ENCODE assay signal across 16 cellular contexts in the genomic region with DNA sequence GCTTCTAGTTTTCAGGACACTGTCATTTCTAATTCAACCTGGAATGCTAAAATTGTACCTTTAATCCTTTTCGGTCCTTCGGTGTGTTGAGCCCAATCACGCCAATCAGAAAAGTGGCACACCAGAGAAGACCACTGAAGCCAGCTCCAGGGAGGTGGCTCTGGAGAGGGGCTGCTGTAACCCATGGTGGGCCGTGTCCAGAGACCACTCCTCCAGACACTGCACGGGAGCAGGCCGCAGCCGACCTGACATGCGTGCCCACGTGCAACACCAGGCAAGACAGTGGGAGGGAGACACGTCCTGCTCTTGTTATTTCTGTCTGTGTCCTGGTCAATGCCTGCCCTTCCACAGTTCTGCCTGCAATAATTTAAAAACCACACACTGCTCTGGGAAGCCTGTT.
DNase-seq lines count a peak whose midpoint lies in the region; ATAC-seq and TF ChIP-seq lines count a peak whose summit lies in the region.
"Had no signal": no experiment of that assay in that cellular context is flagged by ENCODE, and none has a peak within 500 bp of the region (broad histone marks: within the 10 kb centered on the region; RNA-seq: fewer than 3 reads in every experiment).

No MANE protein-coding gene starts in this region.

- H3K4ac ChIP-seq in trophoblast cell (ENCODE audit: low read depth, low read length): no peak overlapping the region

- peak overlapping the region; percentile 39 for H4K91ac ChIP-seq in trophoblast cell (ENCODE audit: low read depth, low read length)

- H3K4me3 Mint-ChIP-seq in Caco-2 (ENCODE audit: unreplicated experiment) (no peak overlapping the region), T-cell (peak overlapping the region in 1 of 3 donors; percentile 41)
- peak overlapping the region; percentile 65 to 68 for H3K4me3 Mint-ChIP-seq in effector memory CD8-positive, alpha-beta T cell
- H3K4me3 Mint-ChIP-seq in activated naive CD4-positive, alpha-beta T cell treated with anti-CD3 and anti-CD28 coated beads for 36 hours: no peak overlapping the region

- POLR2A ChIA-PET in Caco-2 (lab: Charles Lee) (no interaction called here), T-cell (lab: Charles Lee) (no interaction called here)

- peak overlapping the region; percentile 28 for H3K27ac Mint-ChIP-seq in Caco-2 (ENCODE audit: unreplicated experiment)
- H3K27ac Mint-ChIP-seq in T-cell: peak overlapping the region; percentile 76 to 81
- peak overlapping the region; percentile 76 to 78 for H3K27ac Mint-ChIP-seq in effector memory CD8-positive, alpha-beta T cell
- H3K27ac Mint-ChIP-seq in activated naive CD4-positive, alpha-beta T cell treated with anti-CD3 and anti-CD28 coated beads for 36 hours: no peak overlapping the region

- no peak overlapping the region for H2BK120ac ChIP-seq in trophoblast cell (ENCODE audit: insufficient read depth, low read length, poor library complexity)

- no CpG with 5 or more reads among the region's 10 CpGs for WGBS in trophoblast cell (ENCODE audit: extremely low coverage, insufficient coverage, insufficient read length)

- intact Hi-C loops in Caco-2 (cut with micrococcal nuclease; ENCODE audit: unreplicated experiment): no loop called here
- intact Hi-C loops in posterior cingulate gyrus (cut with DNase I): no loop called here
- intact Hi-C loops in activated naive CD4-positive, alpha-beta T cell treated with anti-CD3 and anti-CD28 coated beads for 36 hours (cut with micrococcal nuclease): no loop called here

- no peak overlapping the region for H3K27ac ChIP-seq in trophoblast cell (ENCODE audit: low read depth, low read length)

- no peak for TF ChIP-seq CTCF in Caco-2 (IDR thresholded peaks at IDR 0.05; ENCODE audit: insufficient read depth in 1 of 2, low read depth in 1 of 2, low read length in 1 of 2, severe bottlenecking in 1 of 2, unreplicated experiment in 1 of 2)

- no peak overlapping the region for H2AK5ac ChIP-seq in trophoblast cell (ENCODE audit: low read length)

- no TSS peak for BruUV-seq in Caco-2 (replicated peaks; lab: Mats Ljungman, UMichigan)

- DNase-seq in Caco-2: no peak
- DNase-seq in T-cell: no peak
- DNase-seq in effector memory CD8-positive, alpha-beta T cell: no peak
- no peak for DNase-seq in trophoblast cell
- DNase-seq in posterior cingulate gyrus: no peak
- no peak for DNase-seq in iPS-NIHi7 (ENCODE audit: extremely low spot score)
- no peak for DNase-seq in activated naive CD4-positive, alpha-beta T cell treated with anti-CD3 and anti-CD28 coated beads for 36 hours
- DNase-seq: EL, Karpas-422, NCI-H1105, NCI-H187 treated with DMSO at 0.1 percent for 48 hours, NCI-H2171, NCI-H446 treated with DMSO at 0.1 percent for 48 hours, NCI-H774, SIG-M5 had no signal

- H3K4me2 ChIP-seq in trophoblast cell (ENCODE audit: low read length): no peak overlapping the region

- peak overlapping the region; percentile 9 for H4K8ac ChIP-seq in trophoblast cell (ENCODE audit: low read depth, low read length)

- no peak overlapping the region for H3K9ac ChIP-seq in trophoblast cell (ENCODE audit: low read length)

- H3K4me3 ChIP-seq in Caco-2 (ENCODE audit: low read depth, low read length) (no peak overlapping the region), trophoblast cell (ENCODE audit: low read depth, low read length) (no peak overlapping the region)

- no peak overlapping the region for H3K14ac ChIP-seq in trophoblast cell (ENCODE audit: low read length)

- H2BK5ac ChIP-seq in trophoblast cell (ENCODE audit: low read depth, low read length, poor library complexity): no peak overlapping the region

- H3K23ac ChIP-seq in trophoblast cell (ENCODE audit: low read length): no peak overlapping the region

- H3K79me1 ChIP-seq in trophoblast cell (ENCODE audit: low read length): no peaks in the 10 kb centered on the region

- no peak overlapping the region for H2BK12ac ChIP-seq in trophoblast cell (ENCODE audit: low read length)

- H3K9me3 ChIP-seq in Caco-2 (no peaks in the 10 kb centered on the region), trophoblast cell (ENCODE audit: insufficient read depth, low read depth, low read length) (peaks cover 6% of the 10 kb centered on the region)

- no peak overlapping the region for H2AFZ ChIP-seq in trophoblast cell (ENCODE audit: insufficient read depth, low read length, poor library complexity)

- H4K12ac ChIP-seq in trophoblast cell (ENCODE audit: low read depth, low read length): no peak overlapping the region

- H3K4me1 ChIP-seq in Caco-2 (no peaks in the 10 kb centered on the region), trophoblast cell (ENCODE audit: control insufficient read depth in 1 of 2, insufficient read depth in 2 of 2, low read length in 2 of 2) (no peaks in the 10 kb centered on the region)

- no peaks in the 10 kb centered on the region for H3K79me2 ChIP-seq in trophoblast cell (ENCODE audit: control insufficient read depth, insufficient read depth, low read length, poor library complexity)

- H3K27me3 Mint-ChIP-seq in Caco-2 (ENCODE audit: insufficient read depth, unreplicated experiment) (no peaks in the 10 kb centered on the region), T-cell (no peaks in the 10 kb centered on the region)
- H3K27me3 Mint-ChIP-seq in effector memory CD8-positive, alpha-beta T cell: no peaks in the 10 kb centered on the region
- no peaks in the 10 kb centered on the region for H3K27me3 Mint-ChIP-seq in activated naive CD4-positive, alpha-beta T cell treated with anti-CD3 and anti-CD28 coated beads for 36 hours (ENCODE audit: low read depth)

- no peak for ATAC-seq in T-cell (replicated peaks in 1 of 4)
- ATAC-seq in effector memory CD8-positive, alpha-beta T cell (replicated peaks): no peak
- ATAC-seq in GM21526 (IDR thresholded peaks at IDR 0.05; ENCODE audit: low FRiP score, unreplicated experiment): no peak

- H3K36me3 Mint-ChIP-seq in Caco-2 (ENCODE audit: insufficient read depth, unreplicated experiment): peaks cover 18% of the 10 kb centered on the region
- H3K36me3 Mint-ChIP-seq in T-cell: peaks cover 32% of the 10 kb centered on the region
- peaks cover 4% of the 10 kb centered on the region for H3K36me3 Mint-ChIP-seq in effector memory CD8-positive, alpha-beta T cell (ENCODE audit: insufficient read depth)
- peaks cover 7% of the 10 kb centered on the region for H3K36me3 Mint-ChIP-seq in activated naive CD4-positive, alpha-beta T cell treated with anti-CD3 and anti-CD28 coated beads for 36 hours (ENCODE audit: low read depth)

- H3K27me3 ChIP-seq in Caco-2 (replicated peaks; ENCODE audit: control insufficient read depth, insufficient read depth, low read length) (no peaks in the 10 kb centered on the region), trophoblast cell (ENCODE audit: insufficient read depth, low read length) (no peaks in the 10 kb centered on the region)

- H3K18ac ChIP-seq in trophoblast cell (ENCODE audit: low read length): no peak overlapping the region

- H3K9me3 Mint-ChIP-seq in Caco-2 (ENCODE audit: unreplicated experiment) (no peaks in the 10 kb centered on the region), T-cell (peaks cover 0 to 4% (median 4%) of the 10 kb centered on the region in 3 donors)
- H3K9me3 Mint-ChIP-seq in effector memory CD8-positive, alpha-beta T cell: peaks cover 0 to 7% of the 10 kb centered on the region in 2 donors
- peaks cover 2% of the 10 kb centered on the region for H3K9me3 Mint-ChIP-seq in activated naive CD4-positive, alpha-beta T cell treated with anti-CD3 and anti-CD28 coated beads for 36 hours

- CTCF ChIA-PET in Caco-2 (lab: Charles Lee) (no interaction called here), T-cell (lab: Charles Lee) (no interaction called here)
- CTCF ChIA-PET in activated naive CD4-positive, alpha-beta T cell treated with anti-CD3 and anti-CD28 coated beads for 36 hours (lab: Charles Lee): no interaction called here

- H3K4me1 Mint-ChIP-seq in Caco-2 (ENCODE audit: low read depth, unreplicated experiment) (no peaks in the 10 kb centered on the region), T-cell (peaks cover 23% of the 10 kb centered on the region in 3 donors)
- H3K4me1 Mint-ChIP-seq in effector memory CD8-positive, alpha-beta T cell (ENCODE audit: low read depth in 2 of 2): peaks cover 15 to 27% of the 10 kb centered on the region in 2 donors
- H3K4me1 Mint-ChIP-seq in activated naive CD4-positive, alpha-beta T cell treated with anti-CD3 and anti-CD28 coated beads for 36 hours (ENCODE audit: low read depth): peaks cover 2% of the 10 kb centered on the region

- H3K36me3 ChIP-seq in Caco-2 (ENCODE audit: control insufficient read depth, insufficient read depth, low read length) (no peaks in the 10 kb centered on the region), trophoblast cell (ENCODE audit: control insufficient read depth in 1 of 2, insufficient read depth in 2 of 2, low read length in 2 of 2) (peaks cover 19 to 33% of the 10 kb centered on the region in 2 experiments)

Comparison
In these comparisons a context has a peak if more than half of its experiments do, and no peak if none do; other contexts are left out.
1. H3K4me3 Mint-ChIP-seq: peak in effector memory CD8-positive, alpha-beta T cell (2 of 2); none in Caco-2 (single experiment) and activated naive CD4-positive, alpha-beta T cell treated with anti-CD3 and anti-CD28 coated beads for 36 hours (single experiment).